Comparison of ENCODE assay signal across 8 cellular contexts in genomic region chr14:91323671-91324605, GRCh38.
DNase-seq lines count a peak whose midpoint lies in the region; ATAC-seq and TF ChIP-seq lines count a peak whose summit lies in the region.

No MANE protein-coding gene starts in this region.

- no peaks in the 10 kb centered on the region for H3K9me3 ChIP-seq in psoas muscle

- H3K36me3 ChIP-seq in GM23338 (ENCODE audit: insufficient read depth) (no peaks in the 10 kb centered on the region; the same call in 1 of the 2 replicates), psoas muscle (ENCODE audit: insufficient read depth in 1 of 2, low read depth in 1 of 2) (no peaks in the 10 kb centered on the region)

- H4K20me1 ChIP-seq in GM23338 (replicated peaks; ENCODE audit: insufficient read depth), result no peaks in the 10 kb centered on the region; the same call in 1 of the 2 replicates

- TF ChIP-seq CTCF in GM23338 (conservative IDR thresholded peaks at IDR 0.05; ENCODE audit: low read depth in 2 of 2), result peak; percentile 91 to 99
- TF ChIP-seq CTCF in psoas muscle (IDR thresholded peaks at IDR 0.05), result peak; percentile 94

- H3K4me3 ChIP-seq in GM23338 (no peak overlapping the region), psoas muscle (peak overlapping the region; percentile 54)

- H3K9me2 ChIP-seq in GM23338 (ENCODE audit: insufficient read depth), result no peaks in the 10 kb centered on the region

- H2AFZ ChIP-seq in GM23338, result no peak overlapping the region

- H3K9me3 Mint-ChIP-seq in GM23338, result no peaks in the 10 kb centered on the region
- H3K9me3 Mint-ChIP-seq in activated naive CD4-positive, alpha-beta T cell treated with anti-CD3 and anti-CD28 coated beads, Interleukin-2, amount 50 U/mL, for 72 hours, result no peaks in the 10 kb centered on the region

- ATAC-seq in GM23338 (peak; percentile 89), Right ventricle myocardium inferior (peak; percentile 82), psoas muscle (peak; percentile 67 to 85 (median 77))
- peak; percentile 84 to 89 for ATAC-seq in activated naive CD4-positive, alpha-beta T cell treated with anti-CD3 and anti-CD28 coated beads, Interleukin-2, amount 50 U/mL, for 72 hours

- no peak overlapping the region for H3K4me3 Mint-ChIP-seq in GM23338

- no peaks in the 10 kb centered on the region for H3K79me2 ChIP-seq in GM23338 (replicated peaks; ENCODE audit: insufficient read depth)

- H3K4me1 Mint-ChIP-seq in GM23338, result peaks cover 7% of the 10 kb centered on the region; the same call in 2 of the 3 replicates

- peak; percentile 88 for DNase-seq in GDM1 (lab: John Stamatoyannopoulos, UW)
- DNase-seq in GM23338 (ENCODE audit: low spot score), result peak; percentile 89
- DNase-seq in LHCN-M2 (ENCODE audit: low read depth), result peak; percentile 39
- DNase-seq in SK-MEL-5 (ENCODE audit: low read depth, low spot score), result peak; percentile 69
- DNase-seq in activated naive CD4-positive, alpha-beta T cell treated with anti-CD3 and anti-CD28 coated beads, Interleukin-2, amount 50 U/mL, for 72 hours (ENCODE audit: low spot score in 2 of 2), result peak; percentile 90 to 98
- peak; percentile 94 for DNase-seq in Right ventricle myocardium inferior (ENCODE audit: missing footprints)
- peak; percentile 83 to 86 for DNase-seq in psoas muscle
- DNase-seq in ureter (ENCODE audit: low spot score), result peak; percentile 88

- H3K27me3 ChIP-seq in GM23338 (ENCODE audit: insufficient read depth) (no peaks in the 10 kb centered on the region), psoas muscle (ENCODE audit: insufficient read depth in 3 of 3, low read length in 2 of 3) (no peaks in the 10 kb centered on the region)

- peaks cover 7% of the 10 kb centered on the region for H3K27me3 Mint-ChIP-seq in GM23338 (ENCODE audit: insufficient read depth, low read depth, poor library complexity)

- peaks cover 39% of the 10 kb centered on the region for H3K36me3 Mint-ChIP-seq in GM23338 (ENCODE audit: low read depth)
- H3K36me3 Mint-ChIP-seq in activated naive CD4-positive, alpha-beta T cell treated with anti-CD3 and anti-CD28 coated beads, Interleukin-2, amount 50 U/mL, for 72 hours, result peaks cover 30 to 34% of the 10 kb centered on the region in 2 donors

- H3F3A ChIP-seq in GM23338 (replicated peaks; ENCODE audit: low read depth), result no peaks in the 10 kb centered on the region

- no peak overlapping the region for H3K4me2 ChIP-seq in GM23338

- no peaks in the 10 kb centered on the region; the same call in 1 of the 2 replicates for H3K4me1 ChIP-seq in GM23338 (ENCODE audit: insufficient read depth)
- H3K4me1 ChIP-seq in psoas muscle, result no peaks in the 10 kb centered on the region

- H3K27ac Mint-ChIP-seq in GM23338, result peak overlapping the region; percentile 38
- peak overlapping the region; percentile 97 for H3K27ac Mint-ChIP-seq in activated naive CD4-positive, alpha-beta T cell treated with anti-CD3 and anti-CD28 coated beads, Interleukin-2, amount 50 U/mL, for 72 hours

- WGBS in psoas muscle, 3 donors, result 17 to 30% (median 27%) methylated on average over 23 to 25 of the region's 25 CpGs

- intact Hi-C loops in Right ventricle myocardium inferior (cut with DNase I) (loop anchor here (10.0 kb wide), 1 partner anchor 591 kb away; no protein-coding TSS in a partner anchor), psoas muscle (cut with DNase I) (loop anchor here (2.0 to 5.0 kb wide), 2 partner anchors 93 to 95 kb away; partner anchors contain the start of gene CCDC88C (in 1 of the 2))

- in situ Hi-C loops in SK-MEL-5 (cut with HindIII; ENCODE audit: low pct_unique_long_range_greater_than_20kb, low sequenced_read_pairs), result no loop called here

- H3K27ac ChIP-seq in GM23338 (ENCODE audit: low read depth), result 0 out of 2 replicates have a peak overlapping the region, but pooled peaks have one; percentile 17
- peak overlapping the region; percentile 47 for H3K27ac ChIP-seq in psoas muscle

TF ChIP-seq in GM23338, 12 proteins besides CTCF, POLR2A, EP300 and RAD21:
- TF ChIP-seq JUNB (IDR thresholded peaks at IDR 0.05; ENCODE audit: unreplicated experiment), result no peak
- no peak for TF ChIP-seq EZH2phosphoT487 (IDR thresholded peaks at IDR 0.05; ENCODE audit: unreplicated experiment)
- TF ChIP-seq ZNF114 (CRISPR knock-in tag; IDR thresholded peaks at IDR 0.05), result no peak
- no peak for TF ChIP-seq CREB1 (CRISPR knock-in tag; IDR thresholded peaks at IDR 0.05; ENCODE audit: low read depth)
- TF ChIP-seq ETS1 (IDR thresholded peaks at IDR 0.05), result no peak
- no peak for TF ChIP-seq ZNF331 (CRISPR knock-in tag; IDR thresholded peaks at IDR 0.05; ENCODE audit: low read depth)
- TF ChIP-seq POLR2AphosphoS5 (IDR thresholded peaks at IDR 0.05; ENCODE audit: low read depth), result no peak

Comparison
In these comparisons a context has a peak if more than half of its experiments do, and no peak if none do; other contexts are left out.
1. DNase-seq: peak in every context shown above with its lines; median percentile 94 in activated naive CD4-positive, alpha-beta T cell treated with anti-CD3 and anti-CD28 coated beads, Interleukin-2, amount 50 U/mL, for 72 hours; 94 in Right ventricle myocardium inferior; 89 in GM23338; 88 in GDM1; 88 in ureter; 84 in psoas muscle; 69 in SK-MEL-5; 39 in LHCN-M2.